Comparison of ENCODE assay signal across 8 cellular contexts in genomic region chr6:57317060-57317943, GRCh38. TPM values are rescaled to one million over a fixed set of nuclear protein-coding genes. Genes with fewer than 3 reads are reported as not detected.
DNase-seq lines count a peak whose midpoint lies in the region; ATAC-seq lines count a peak whose summit lies in the region.

TSS of gene PRIM2 (plus strand) at chr6:57317630. CDS start at chr6:57318446, 816 bp downstream.

- peak within 1 kb of the TSS; percentile 74 to 84 for H3K4me3 ChIP-seq in aorta (ENCODE audit: low read length in 2 of 2)

- WGBS in aorta, 2 donors: 1% methylated on average over 27 of the region's 27 CpGs

- no peaks in the 10 kb centered on the region for H3K9me3 ChIP-seq in aorta (ENCODE audit: control insufficient read depth, low read length)

- no peaks in the 10 kb centered on the region for H3K4me1 ChIP-seq in aorta (ENCODE audit: control insufficient read depth in 1 of 2, insufficient read depth in 2 of 2, low read length in 2 of 2)

- intact Hi-C loops in aorta (cut with DNase I): loop anchor here (2.0 to 10.0 kb wide), 10 partner anchors 49 to 413 kb away; partner anchors contain the start of genes BAG2 (in 2 of the 2), BEND6 (in 1 of the 2), KIAA1586 (in 1 of the 2) and RAB23 (in 1 of the 2)

- ATAC-seq in GM18508 (IDR thresholded peaks at IDR 0.05; ENCODE audit: insufficient read depth, unreplicated experiment) (peak; percentile 69), HG02973 (IDR thresholded peaks at IDR 0.05; ENCODE audit: unreplicated experiment) (peak; percentile 86), aorta (ENCODE audit: low FRiP score) (peak; percentile 95)

- H3K27ac ChIP-seq in aorta (ENCODE audit: low read depth in 1 of 2, low read length in 2 of 2): peak within 1 kb of the TSS in 1 of 2 donors; percentile 23

- DNase-seq in NCI-H2029 (lab: John Stamatoyannopoulos, UW) (peak; percentile 76), T1000 (lab: John Stamatoyannopoulos, UW) (peak; percentile 56), astrocyte of the hippocampus (ENCODE audit: low read depth, low spot score) (peak; percentile 91), hippocampal formation (lab: John Stamatoyannopoulos, UW) (peak; percentile 83 to 88), renal cortical epithelial cell (ENCODE audit: low read depth) (peak; percentile 73), aorta (peak; percentile 89 to 93)

- H3K27me3 ChIP-seq in aorta (ENCODE audit: control insufficient read depth in 1 of 2, insufficient read depth in 2 of 2, low read length in 1 of 2): no peaks in the 10 kb centered on the region

- no peaks in the 10 kb centered on the region for H3K36me3 ChIP-seq in aorta (ENCODE audit: control insufficient read depth in 1 of 2, insufficient read depth in 2 of 2, low read length in 1 of 2)

RNA-seq across cellular contexts. Expression of gene PRIM2, which starts in this region (rescaled TPM):
- total RNA-seq in renal cortical epithelial cell (13.9 and 29.3 TPM in 2 replicates), aorta (10 to 100 TPM in 1 of 2 donors, 1 to 10 TPM in 1; 9.3 to 12.3 TPM)
- polyA plus RNA-seq in aorta: 1 to 10 TPM; 2.8 to 4.9 TPM
